Comparison of ENCODE assay signal across 8 cellular contexts in the genomic region with DNA sequence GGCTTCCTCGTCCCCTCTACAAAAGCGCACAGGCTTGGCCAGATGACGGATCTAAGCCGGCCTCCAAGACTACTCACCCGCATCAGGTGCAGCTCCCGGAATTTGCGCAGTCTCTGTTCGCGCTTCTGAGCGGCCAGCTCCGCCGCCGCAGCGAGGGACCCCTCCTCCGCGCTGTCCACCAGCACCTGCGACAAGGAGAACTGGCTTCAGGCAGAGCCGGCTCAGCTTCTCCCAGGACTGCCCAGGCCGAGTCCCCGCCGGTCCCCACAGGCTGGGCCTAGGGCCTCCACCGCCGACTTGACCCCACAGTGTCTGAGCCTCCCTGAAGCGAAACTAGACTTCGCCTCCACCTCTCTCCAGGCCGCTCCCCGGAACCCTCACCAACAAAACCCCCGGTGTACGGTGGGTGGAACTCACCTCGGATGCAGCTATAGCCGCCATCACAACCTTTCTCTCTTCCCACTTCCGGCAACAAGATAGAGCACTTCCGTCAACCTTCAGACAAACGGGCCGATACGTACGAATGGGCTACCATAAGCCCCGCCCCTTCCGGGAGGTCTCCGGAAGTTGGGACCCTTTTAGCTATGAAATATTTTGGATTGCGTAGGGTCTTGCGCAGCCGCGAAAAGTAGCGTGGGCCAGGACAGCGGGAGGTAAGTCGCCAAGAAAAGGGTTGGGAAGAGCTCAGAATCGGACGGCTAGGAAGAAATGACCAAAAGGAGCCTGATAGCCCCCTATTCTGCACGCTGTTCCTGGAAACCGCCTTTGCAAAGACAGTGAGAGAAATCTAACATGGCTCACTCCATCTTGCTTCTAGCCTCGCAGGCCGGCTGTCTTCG. TPM values are rescaled to one million over a fixed set of nuclear protein-coding genes. Genes with fewer than 3 reads are reported as not detected.
A peak's percentile ranks its signal among the peaks of the same experiment; 100 is the strongest.
DNase-seq lines count a peak whose midpoint lies in the region; ATAC-seq and TF ChIP-seq lines count a peak whose summit lies in the region.

A gene (minus strand): TSS at position 476 of the 839 bp plus-strand sequence. CDS start 35 bp downstream, at position 441.

- peaks cover 3 to 59% (median 47%) of the 10 kb centered on the region in 9 donors for H3K36me3 ChIP-seq in heart left ventricle

- no peak within 1 kb of the TSS for H3K4me3 Mint-ChIP-seq in type B pancreatic cell

- TF ChIP-seq POLR2A in heart left ventricle (IDR thresholded peaks at IDR 0.05): peak in 1 of 2 donors; percentile 52

- peaks cover 0 to 47% (median 27%) of the 10 kb centered on the region in 12 donors for H3K4me1 ChIP-seq in heart left ventricle

- WGBS in adipose tissue, 3 donors: 0% methylated on average over 54 of the region's 54 CpGs
- 0 to 2% (median 1%) methylated on average over 43 to 54 of the region's 54 CpGs for WGBS in heart left ventricle, 4 donors

- H3K9me3 Mint-ChIP-seq in type B pancreatic cell: no peaks in the 10 kb centered on the region

- H3K4me3 ChIP-seq in GM12864 (ENCODE audit: low read depth, low read length): peak within 1 kb of the TSS; percentile 85
- peak within 1 kb of the TSS; percentile 60 to 94 (median 76) for H3K4me3 ChIP-seq in heart left ventricle

- TF ChIP-seq CTCF in GM12864 (IDR thresholded peaks at IDR 0.05; ENCODE audit: low read depth, low read length, missing control alignments): no peak
- TF ChIP-seq CTCF in heart left ventricle (IDR thresholded peaks at IDR 0.05): no peak
- no peak for TF ChIP-seq CTCF in type B pancreatic cell (conservative IDR thresholded peaks at IDR 0.05)

- intact Hi-C loops in heart left ventricle (cut with DNase I): no loop called here

- peak within 1 kb of the TSS; percentile 88 for H3K27ac ChIP-seq in adipose tissue (ENCODE audit: low read depth, low read length)
- peak within 1 kb of the TSS; percentile 73 to 98 (median 92) for H3K27ac ChIP-seq in heart left ventricle

- no peaks in the 10 kb centered on the region for H3K9me3 ChIP-seq in heart left ventricle

- ATAC-seq in HG02798 (IDR thresholded peaks at IDR 0.05; ENCODE audit: poor library complexity, unreplicated experiment) (peak; percentile 81), heart left ventricle (peak; percentile 91 to 97 (median 95))

- no peaks in the 10 kb centered on the region for H3K27me3 ChIP-seq in heart left ventricle

- H3K36me3 Mint-ChIP-seq in type B pancreatic cell: peaks cover 23% of the 10 kb centered on the region

- H3K27ac Mint-ChIP-seq in type B pancreatic cell: no peak within 1 kb of the TSS

- DNase-seq in GM12864 (ENCODE audit: low read depth) (peak; percentile 87), NCI-H1436 (lab: John Stamatoyannopoulos, UW) (peak; percentile 93), SW480 (ENCODE audit: low spot score) (peak; percentile 92), heart left ventricle (peak; percentile 92 to 95 (median 92)), pons (ENCODE audit: low spot score) (peak; percentile 96), type B pancreatic cell (ENCODE audit: extremely low spot score, unreplicated experiment) (peak; percentile 88)

- H3K27me3 Mint-ChIP-seq in type B pancreatic cell: no peaks in the 10 kb centered on the region

- H3K4me1 Mint-ChIP-seq in type B pancreatic cell (ENCODE audit: unreplicated experiment): peaks cover 7% of the 10 kb centered on the region

RNA-seq across cellular contexts. Expression of the gene that starts here (rescaled TPM):
- 10 to 100 TPM; 43.3 to 98.3 (median 45.5) TPM for polyA plus RNA-seq in adipose tissue
- 10 to 100 TPM; 25.0 to 41.3 (median 31.6) TPM for total RNA-seq in heart left ventricle
- polyA plus RNA-seq in heart left ventricle: 10 to 100 TPM; 43.1 to 60.3 TPM
- 33.7 and 35.9 TPM in 2 replicates for total RNA-seq in type B pancreatic cell (ENCODE audit: low replicate concordance)

Comparison
In these comparisons a context has a peak if more than half of its experiments do, and no peak if none do; other contexts are left out.
1. Peak in every context shown above with its lines: DNase-seq, ATAC-seq, H3K4me3 ChIP-seq and H3K27ac ChIP-seq.